Comparison of ENCODE assay signal across 1 cellular context in genomic region chr3:42084593-42084992, GRCh38.
TF ChIP-seq lines count a peak whose summit lies in the region.

No MANE protein-coding gene starts in this region.

TF ChIP-seq in K562, 482 proteins besides CTCF, POLR2A, EP300 and RAD21:
- 0 out of 4 replicates have a peak, but pooled peaks of 1 of the 2 experiments have one; percentile 19 for TF ChIP-seq SRF (CRISPR knock-in tag; IDR thresholded peaks at IDR 0.05)
- TF ChIP-seq ZNF384 (IDR thresholded peaks at IDR 0.05; ENCODE audit: low read depth, low read length) = peak; percentile 68
- no peak for TF ChIP-seq ZNF76 (CRISPR knock-in tag; IDR thresholded peaks at IDR 0.05; ENCODE audit: borderline replicate concordance)
- no peak for TF ChIP-seq ZNF785 (CRISPR knock-in tag; IDR thresholded peaks at IDR 0.05)
- TF ChIP-seq CBFA2T2 (conservative IDR thresholded peaks at IDR 0.05) = no peak
- no peak for TF ChIP-seq ZNF407 (IDR thresholded peaks at IDR 0.05; ENCODE audit: low read depth)
- no peak for TF ChIP-seq NFIC (IDR thresholded peaks at IDR 0.05)
- no peak for TF ChIP-seq MTF1 (CRISPR knock-in tag; IDR thresholded peaks at IDR 0.05; ENCODE audit: borderline replicate concordance)
- TF ChIP-seq NFATC3 (IDR thresholded peaks at IDR 0.05) = no peak
- TF ChIP-seq ZC3H4 (CRISPR knock-in tag; IDR thresholded peaks at IDR 0.05; ENCODE audit: borderline replicate concordance) = no peak
- TF ChIP-seq FOSL1 (tag; conservative IDR thresholded peaks at IDR 0.05) = peak; percentile 49
TF ChIP-seq in K562: peak in this region for 3.
